ENCODE assay signal across 17 cellular contexts in genomic region chr17:17358060-17358751, GRCh38.
"Had no signal": no experiment of that assay in that cellular context is flagged by ENCODE, and none has a peak within 500 bp of the region (broad histone marks: within the 10 kb centered on the region; RNA-seq: fewer than 3 reads in every experiment).

No MANE protein-coding gene starts in this region.

- H3K9me3 ChIP-seq: colonic mucosa, gastroesophageal sphincter, left lung had no signal

- ATAC-seq: activated T-cell treated with anti-CD3 and anti-CD28 coated beads, Interleukin-2, amount 50 U/mL, for 4 hours; gastroesophageal sphincter; heart left ventricle; left lung; naive thymus-derived CD8-positive, alpha-beta T cell; WTC11 had no signal

- H3K9ac ChIP-seq: parathyroid adenoma had no signal

- DNase-seq: activated naive CD4-positive, alpha-beta T cell treated with anti-CD3 and anti-CD28 coated beads, Interleukin-2, amount 10 ng/mL, durations not matched to agents 7 days and 5 days; activated T-cell treated with anti-CD3 and anti-CD28 coated beads, Interleukin-2, amount 50 U/mL, for 4 hours; brain microvascular endothelial cell; central memory CD4-positive, alpha-beta T cell; colonic mucosa; kidney; left lung; naive thymus-derived CD8-positive, alpha-beta T cell; stimulated activated CD4-positive, alpha-beta T cell treated with anti-CD3 and anti-CD28 coated beads, Interleukin-4, amount 100 ng/mL, for 4 hours; T1000 had no signal

- H3K27ac ChIP-seq: ascending aorta, brain microvascular endothelial cell, colonic mucosa, epithelial cell of prostate, gastroesophageal sphincter, heart left ventricle, left lung, parathyroid adenoma, tibial nerve had no signal

- H3K4me1 ChIP-seq: ascending aorta, colonic mucosa, parathyroid adenoma had no signal

- H3K27me3 ChIP-seq: ascending aorta, brain microvascular endothelial cell, colonic mucosa, heart left ventricle, left lung, tibial nerve had no signal

- H3K36me3 ChIP-seq: ascending aorta, brain microvascular endothelial cell, colonic mucosa, gastroesophageal sphincter, heart left ventricle, left lung, tibial nerve had no signal

- H3K4me3 ChIP-seq: ascending aorta, colonic mucosa, gastroesophageal sphincter, heart left ventricle, left lung, tibial nerve had no signal
